Comparison of ENCODE assay signal across 8 cellular contexts in genomic region chr16:89700100-89700648, GRCh38. TPM values are rescaled to one million over a fixed set of nuclear protein-coding genes. Genes with fewer than 3 reads are reported as not detected.
DNase-seq lines count a peak whose midpoint lies in the region; ATAC-seq, FAIRE-seq and TF ChIP-seq lines count a peak whose summit lies in the region.

No MANE protein-coding gene starts in this region.

- TF ChIP-seq POLR2A in GM12891 (IDR thresholded peaks at IDR 0.05; ENCODE audit: low read depth, low read length) (no peak), vagina (IDR thresholded peaks at IDR 0.05) (peak in 1 of 2 donors; percentile 24)

- TF ChIP-seq CTCF in vagina (IDR thresholded peaks at IDR 0.05): peak; percentile 36 to 71 (median 52)

- no peaks in the 10 kb centered on the region for H3K27me3 ChIP-seq in vagina

- peaks cover 28% of the 10 kb centered on the region for H3K4me1 ChIP-seq in vagina

- DNase-seq in GM12891 (ENCODE audit: insufficient read length, low spot score): peak; percentile 98
- peak; percentile 78 for DNase-seq in NCI-H2029 treated with DMSO at 0.1 percent for 48 hours (lab: John Stamatoyannopoulos, UW)
- DNase-seq in T1000 (lab: John Stamatoyannopoulos, UW): peak; percentile 87
- peak; percentile 99 for DNase-seq in astrocyte of the hippocampus (ENCODE audit: low read depth, low spot score)
- peak; percentile 96 for DNase-seq in hepatic stellate cell (ENCODE audit: low spot score)
- peak; percentile 98 for DNase-seq in putamen (ENCODE audit: low spot score)
- peak in 1 of 2 donors; percentile 99 for DNase-seq in vagina (ENCODE audit: extremely low spot score in 2 of 2)

- ATAC-seq in HG02970 (IDR thresholded peaks at IDR 0.05; ENCODE audit: low FRiP score, unreplicated experiment): peak; percentile 44

- FAIRE-seq in GM12891 (lab: Jason Lieb, UNC): peak; percentile 99

- H3K36me3 ChIP-seq in vagina: no peaks in the 10 kb centered on the region

- peak overlapping the region; percentile 79 for H3K27ac ChIP-seq in vagina

- no peaks in the 10 kb centered on the region for H3K9me3 ChIP-seq in vagina

- peak overlapping the region; percentile 68 to 84 for H3K4me3 ChIP-seq in vagina

- intact Hi-C loops in vagina (cut with DNase I): loop anchor here (5.0 to 10.0 kb wide), 2 partner anchors 138 to 165 kb away; partner anchors contain the start of gene RPL13

TF ChIP-seq in GM12891, 5 proteins besides CTCF, POLR2A, EP300 and RAD21:
- TF ChIP-seq POU2F2 (IDR thresholded peaks at IDR 0.05; ENCODE audit: low read depth, low read length) (peak; percentile 68; the same call in 1 of the 2 replicates), SPI1 (IDR thresholded peaks at IDR 0.05; ENCODE audit: low read depth, low read length) (no peak), TAF1 (IDR thresholded peaks at IDR 0.05; ENCODE audit: low read depth, low read length) (no peak)

RNA-seq across cellular contexts. Expression of gene SPATA2L, which starts 1.3 kb away (rescaled TPM):
- 4.0 TPM for polyA plus RNA-seq in GM12891 (2012; ENCODE audit: low read depth, missing spikeins)
- total RNA-seq in vagina: 16.2 TPM

RNA-seq across cellular contexts. Expression of gene CDK10, which starts 13.7 kb away (rescaled TPM):
- polyA plus RNA-seq in GM12891 (2012; ENCODE audit: low read depth, missing spikeins): 28.9 TPM
- total RNA-seq in vagina: 44.0 TPM

RNA-seq across cellular contexts. Expression of gene VPS9D1, which starts 20.5 kb away (rescaled TPM):
- 2.4 TPM for polyA plus RNA-seq in GM12891 (2012; ENCODE audit: low read depth, missing spikeins)
- total RNA-seq in vagina: 10.1 TPM

RNA-seq across cellular contexts. Expression of gene ZNF276, which starts 21.2 kb away (rescaled TPM):
- polyA plus RNA-seq in GM12891 (2012; ENCODE audit: low read depth, missing spikeins): 15.1 TPM
- total RNA-seq in vagina: 57.0 TPM

RNA-seq across cellular contexts. Expression of gene SPATA33, which starts 42.5 kb away (rescaled TPM):
- 4.1 TPM for polyA plus RNA-seq in GM12891 (2012; ENCODE audit: low read depth, missing spikeins)
- 5.2 TPM for total RNA-seq in vagina
